Comparison of ENCODE assay signal across 27 cellular contexts in the genomic region with DNA sequence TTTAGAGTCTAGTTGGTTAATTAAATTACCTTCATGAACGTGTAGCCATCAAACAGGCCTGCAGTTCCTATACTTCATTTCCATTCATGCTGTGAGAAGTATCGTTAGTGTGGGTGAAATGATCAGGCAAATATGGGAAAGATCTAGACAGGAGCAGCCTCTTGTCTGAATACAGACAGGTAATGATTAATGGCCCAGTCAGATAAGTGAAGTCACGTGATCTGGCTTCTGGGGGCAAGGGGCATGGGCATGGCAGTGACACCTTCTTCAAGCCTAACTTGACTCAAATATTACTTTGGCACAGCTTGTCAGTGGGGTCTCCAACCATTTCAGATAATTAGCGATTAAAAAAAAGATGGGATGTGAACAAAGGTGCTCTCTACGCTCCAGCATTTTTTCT. TPM values are rescaled to one million over a fixed set of nuclear protein-coding genes. Genes with fewer than 3 reads are reported as not detected.
"Had no signal": no experiment of that assay in that cellular context is flagged by ENCODE, and none has a peak within 500 bp of the region (broad histone marks: within the 10 kb centered on the region; RNA-seq: fewer than 3 reads in every experiment).

No MANE protein-coding gene starts in this region.

- H3K4me2 ChIP-seq: KMS-11 had no signal

- FAIRE-seq: RCC 7860 had no signal

- H3K27me3 ChIP-seq: brain microvascular endothelial cell, SJSA1 had no signal

- H3K36me3 ChIP-seq: brain microvascular endothelial cell, SJSA1 had no signal

- H3K9me3 ChIP-seq: SJSA1 had no signal

- DNase-seq: activated CD4-positive, alpha-beta T cell treated with anti-CD3 and anti-CD28 coated beads for 48 hours; activated CD4-positive, alpha-beta T cell treated with anti-CD3 and anti-CD28 coated beads, Interleukin-2, amount 50 U/mL, for 4 hours; activated CD4-positive, CD25-positive, alpha-beta regulatory T cell treated with anti-CD3 and anti-CD28 coated beads, Interleukin-2, amount 50 U/mL, for 72 hours; activated gamma-delta T cell treated with Interleukin-2 at 50 U/mL for 16 hours; activated naive CD4-positive, alpha-beta T cell treated with anti-CD3 and anti-CD28 coated beads, Interleukin-2, amount 10 ng/mL, durations not matched to agents 7 days and 5 days; activated naive CD8-positive, alpha-beta T cell treated with anti-CD3 and anti-CD28 coated beads for 36 hours; activated T-cell treated with anti-CD3 and anti-CD28 coated beads, Interleukin-2, amount 50 U/mL, for 72 hours; brain microvascular endothelial cell; cerebellar nuclear complex; NCI-H1092; NCI-H1930; NCI-H2227 treated with DMSO at 0.1 percent for 48 hours; NCI-H446 treated with DMSO at 0.1 percent for 48 hours; NCI-H524 treated with DMSO at 0.1 percent for 48 hours; NCI-H774; NK-92 treated with Interleukin-12 subunit alpha and Interleukin-12 subunit beta, amount 100 ng/mL, for 24 hours; OCI-M1; SHP77; SW 1271 had no signal

- H3K27ac ChIP-seq: brain microvascular endothelial cell, KMS-11, SJSA1 had no signal

- H3K4me1 ChIP-seq: SJSA1 had no signal

- H3K4me3 ChIP-seq: SJSA1 had no signal

RNA-seq across cellular contexts. Expression of gene GUCY2C, which starts 17.9 kb away (rescaled TPM):
- total RNA-seq: activated CD8-positive, alpha-beta memory T cell treated with anti-CD3 and anti-CD28 coated beads for 36 hours; activated naive CD8-positive, alpha-beta T cell treated with anti-CD3 and anti-CD28 coated beads for 36 hours; activated T-cell treated with anti-CD3 and anti-CD28 coated beads, Interleukin-2, amount 50 U/mL, for 72 hours; activated T-helper 2 cell treated with anti-CD3 and anti-CD28 coated beads, Interferon-gamma antibody, Interleukin-2, Interleukin-4, amounts not matched to agents 10 μg/mL and 5 μg/mL and 100 μg/mL, durations not matched to agents 14 hours and 24 hours and 36 hours; cardiac septum; MCF 10A; SJSA1; T-helper 1 cell treated with Interleukin-12 subunit alpha and Interleukin-12 subunit beta and Interleukin-4 antibody, amounts not matched to agents 30 ng/mL and 1 ng/mL, for 36 hours had no signal
